ENCODE assay signal across 26 cellular contexts in genomic region chr22:17631076-17631565, GRCh38. TPM values are rescaled to one million over a fixed set of nuclear protein-coding genes. Genes with fewer than 3 reads are reported as not detected.
DNase-seq lines count a peak whose midpoint lies in the region; ATAC-seq, FAIRE-seq and TF ChIP-seq lines count a peak whose summit lies in the region.
"Had no signal": no experiment of that assay in that cellular context is flagged by ENCODE, and none has a peak within 500 bp of the region (broad histone marks: within the 10 kb centered on the region; RNA-seq: fewer than 3 reads in every experiment).

No MANE protein-coding gene starts in this region.

- peak overlapping the region; percentile 9 for H3K4me3 Mint-ChIP-seq in activated T-cell treated with anti-CD3 and anti-CD28 coated beads, Interleukin-2, amount 50 U/mL, for 4 hours
- H3K4me3 Mint-ChIP-seq in activated T-cell treated with anti-CD3 and anti-CD28 coated beads, Interleukin-2, amount 50 U/mL, for 72 hours, result no peak overlapping the region
- H3K4me3 Mint-ChIP-seq: HFFc6 had no signal

- no peak for TF ChIP-seq EP300 in K562 (IDR thresholded peaks at IDR 0.05; ENCODE audit: low read length)
- no peak for TF ChIP-seq EP300 in suprapubic skin (IDR thresholded peaks at IDR 0.05)

- BruUV-seq in K562 (replicated peaks; lab: Mats Ljungman, UMichigan), result no TSS peak

- H3K27ac Mint-ChIP-seq in activated T-cell treated with anti-CD3 and anti-CD28 coated beads, Interleukin-2, amount 50 U/mL, for 72 hours, result no peak overlapping the region
- H3K27ac Mint-ChIP-seq: CD4-positive, alpha-beta T cell; HFFc6 had no signal

- H4K91ac ChIP-seq in trophoblast cell (ENCODE audit: low read depth, low read length), result peak overlapping the region; percentile 59
- H4K91ac ChIP-seq in mesenchymal stem cell (ENCODE audit: low read length), result no peak overlapping the region

- H4K12ac ChIP-seq in trophoblast cell (ENCODE audit: low read depth, low read length), result no peak overlapping the region

- H2BK5ac ChIP-seq in trophoblast cell (ENCODE audit: low read depth, low read length, poor library complexity), result peak overlapping the region; percentile 10
- no peak overlapping the region for H2BK5ac ChIP-seq in mesenchymal stem cell (ENCODE audit: low read depth, low read length, poor library complexity, severe bottlenecking)

- TF ChIP-seq POLR2A in K562 (conservative IDR thresholded peaks at IDR 0.05) (no peak), GM18505 (IDR thresholded peaks at IDR 0.05; ENCODE audit: borderline replicate concordance, extremely low read depth, insufficient read depth, insufficient read length) (no peak), suprapubic skin (IDR thresholded peaks at IDR 0.05) (no peak)

- H2AK5ac ChIP-seq in trophoblast cell (ENCODE audit: low read length) (peak overlapping the region; percentile 74), mesenchymal stem cell (ENCODE audit: low read length, severe bottlenecking) (no peak overlapping the region)

- no peaks in the 10 kb centered on the region for H3K9me3 Mint-ChIP-seq in activated T-cell treated with anti-CD3 and anti-CD28 coated beads, Interleukin-2, amount 50 U/mL, for 4 hours
- H3K9me3 Mint-ChIP-seq in activated T-cell treated with anti-CD3 and anti-CD28 coated beads, Interleukin-2, amount 50 U/mL, for 72 hours, result no peaks in the 10 kb centered on the region
- H3K9me3 Mint-ChIP-seq: CD4-positive, alpha-beta T cell; HFFc6 had no signal

- TF ChIP-seq CTCF in K562 (IDR thresholded peaks at IDR 0.05 in 2 of 3, conservative IDR thresholded peaks at IDR 0.05 in 1 of 3; ENCODE audit: insufficient read depth in 2 of 3, low read depth in 1 of 3, low read length in 3 of 3) (no peak), suprapubic skin (IDR thresholded peaks at IDR 0.05) (no peak)

- H3K9me3 ChIP-seq in K562 (replicated peaks; ENCODE audit: control insufficient read depth, insufficient read depth, low read depth, low read length), result no peaks in the 10 kb centered on the region
- no peaks in the 10 kb centered on the region for H3K9me3 ChIP-seq in trophoblast cell (ENCODE audit: insufficient read depth, low read depth, low read length)
- H3K9me3 ChIP-seq in mesenchymal stem cell (ENCODE audit: control insufficient read depth, low read length), result no peaks in the 10 kb centered on the region
- H3K9me3 ChIP-seq in suprapubic skin, result no peaks in the 10 kb centered on the region
- H3K9me3 ChIP-seq: BLaER1 had no signal

- H3K4me1 ChIP-seq in K562 (replicated peaks in 1 of 2; ENCODE audit: control insufficient read depth in 2 of 2, insufficient read depth in 2 of 2, low read length in 2 of 2) (peaks cover 35 to 40% of the 10 kb centered on the region in 2 experiments), trophoblast cell (ENCODE audit: control insufficient read depth in 1 of 2, insufficient read depth in 2 of 2, low read length in 2 of 2) (peaks cover 9 to 11% of the 10 kb centered on the region in 2 experiments), mesenchymal stem cell (ENCODE audit: control insufficient read depth, insufficient read depth, low read depth, low read length) (peaks cover 9% of the 10 kb centered on the region), suprapubic skin (peaks cover 45% of the 10 kb centered on the region)

- H3K4me1 Mint-ChIP-seq in activated T-cell treated with anti-CD3 and anti-CD28 coated beads, Interleukin-2, amount 50 U/mL, for 4 hours (ENCODE audit: low read depth), result peaks cover 10% of the 10 kb centered on the region
- peaks cover 9% of the 10 kb centered on the region for H3K4me1 Mint-ChIP-seq in activated T-cell treated with anti-CD3 and anti-CD28 coated beads, Interleukin-2, amount 50 U/mL, for 72 hours (ENCODE audit: low read depth)

- H3K27ac ChIP-seq in K562 (ENCODE audit: extremely low read depth, low read depth, low read length) (no peak overlapping the region), trophoblast cell (ENCODE audit: low read depth, low read length) (no peak overlapping the region), mesenchymal stem cell (ENCODE audit: low read length, poor library complexity, severe bottlenecking) (no peak overlapping the region), suprapubic skin (no peak overlapping the region)
- H3K27ac ChIP-seq: 22Rv1, BLaER1 had no signal

- no peaks in the 10 kb centered on the region for H3K27me3 Mint-ChIP-seq in activated T-cell treated with anti-CD3 and anti-CD28 coated beads, Interleukin-2, amount 50 U/mL, for 4 hours (ENCODE audit: low read depth)
- H3K27me3 Mint-ChIP-seq in activated T-cell treated with anti-CD3 and anti-CD28 coated beads, Interleukin-2, amount 50 U/mL, for 72 hours (ENCODE audit: low read depth), result no peaks in the 10 kb centered on the region
- H3K27me3 Mint-ChIP-seq: CD4-positive, alpha-beta T cell had no signal

- peaks cover 35% of the 10 kb centered on the region for H3K79me2 ChIP-seq in K562 (ENCODE audit: control insufficient read depth, insufficient read depth, low read length)
- H3K79me2 ChIP-seq in trophoblast cell (ENCODE audit: control insufficient read depth, insufficient read depth, low read length, poor library complexity), result peaks cover 15% of the 10 kb centered on the region

- H3K4ac ChIP-seq in trophoblast cell (ENCODE audit: low read depth, low read length), result peak overlapping the region; percentile 31
- no peak overlapping the region for H3K4ac ChIP-seq in mesenchymal stem cell (ENCODE audit: low read depth in 1 of 2, low read length in 2 of 2)

- H2BK15ac ChIP-seq in mesenchymal stem cell (ENCODE audit: low read depth, poor library complexity, severe bottlenecking), result no peak overlapping the region

- H3K9me1 ChIP-seq in K562 (ENCODE audit: control insufficient read depth, insufficient read depth, low read length), result no peaks in the 10 kb centered on the region

- CTCF ChIA-PET in K562 (lab: Yijun Ruan, JAX; ENCODE audit: low intra/inter-chr PET ratio), result no interaction called here

- no peak for FAIRE-seq in K562 (lab: Jason Lieb, UNC)
- FAIRE-seq: GM12878 had no signal

- H3K18ac ChIP-seq in trophoblast cell (ENCODE audit: low read length) (no peak overlapping the region), mesenchymal stem cell (ENCODE audit: low read depth in 1 of 2, low read length in 2 of 2) (no peak overlapping the region)

- H3K23ac ChIP-seq in trophoblast cell (ENCODE audit: low read length) (no peak overlapping the region), mesenchymal stem cell (ENCODE audit: low read length in 2 of 2) (no peak overlapping the region)

- POLR2A ChIA-PET in K562 (lab: Yijun Ruan, JAX), result interaction anchor here (1.0 kb wide), 1 partner anchor 9 kb away, joined by 3 read pairs; no protein-coding TSS in a partner anchor

- no peak overlapping the region for H3K4me3 ChIP-seq in K562
- no peak overlapping the region for H3K4me3 ChIP-seq in trophoblast cell (ENCODE audit: low read depth, low read length)
- H3K4me3 ChIP-seq in mesenchymal stem cell (ENCODE audit: insufficient read depth in 1 of 2, low read depth in 1 of 2, low read length in 2 of 2), result no peak overlapping the region
- no peak overlapping the region for H3K4me3 ChIP-seq in suprapubic skin
- H3K4me3 ChIP-seq: BLaER1, GM12878 had no signal

- no peaks in the 10 kb centered on the region for H4K20me1 ChIP-seq in K562 (replicated peaks; ENCODE audit: control insufficient read depth, insufficient read depth, low read length)

- ATAC-seq in activated T-cell treated with anti-CD3 and anti-CD28 coated beads, Interleukin-2, amount 50 U/mL, for 4 hours, result no peak
- no peak for ATAC-seq in activated T-cell treated with anti-CD3 and anti-CD28 coated beads, Interleukin-2, amount 50 U/mL, for 72 hours (replicated peaks in 1 of 2)
- ATAC-seq in K562 (no peak), GM18505 (IDR thresholded peaks at IDR 0.05; ENCODE audit: unreplicated experiment) (no peak)
- ATAC-seq: GM12878, Panc1 had no signal

- peaks cover 4% of the 10 kb centered on the region for H3K36me3 Mint-ChIP-seq in activated T-cell treated with anti-CD3 and anti-CD28 coated beads, Interleukin-2, amount 50 U/mL, for 4 hours (ENCODE audit: insufficient read depth)
- H3K36me3 Mint-ChIP-seq in activated T-cell treated with anti-CD3 and anti-CD28 coated beads, Interleukin-2, amount 50 U/mL, for 72 hours (ENCODE audit: insufficient read depth in 2 of 2), result peaks cover 0 to 1% of the 10 kb centered on the region in 2 donors

- H2BK120ac ChIP-seq in trophoblast cell (ENCODE audit: insufficient read depth, low read length, poor library complexity) (no peak overlapping the region), mesenchymal stem cell (ENCODE audit: low read depth, low read length) (no peak overlapping the region)

- H3K9ac ChIP-seq in K562 (ENCODE audit: insufficient read depth in 1 of 2, low read depth in 2 of 2, low read length in 2 of 2), result no peak overlapping the region
- no peak overlapping the region for H3K9ac ChIP-seq in trophoblast cell (ENCODE audit: low read length)
- no peak overlapping the region for H3K9ac ChIP-seq in mesenchymal stem cell (ENCODE audit: low read length)
- H3K9ac ChIP-seq: BLaER1 had no signal

- in situ Hi-C loops in K562 (cut with MboI), result no loop called here

- no peaks in the 10 kb centered on the region for H3K27me3 ChIP-seq in K562 (ENCODE audit: control insufficient read depth in 2 of 2, insufficient read depth in 2 of 2, low read length in 2 of 2)
- H3K27me3 ChIP-seq in trophoblast cell (ENCODE audit: insufficient read depth, low read length), result no peaks in the 10 kb centered on the region
- no peaks in the 10 kb centered on the region for H3K27me3 ChIP-seq in mesenchymal stem cell (ENCODE audit: control insufficient read depth in 1 of 2, insufficient read depth in 1 of 2, low read length in 2 of 2)
- H3K27me3 ChIP-seq in suprapubic skin, result no peaks in the 10 kb centered on the region
- H3K27me3 ChIP-seq: BLaER1 had no signal

- intact Hi-C loops in K562 (cut with micrococcal nuclease), result no loop called here

- H3K14ac ChIP-seq in trophoblast cell (ENCODE audit: low read length) (no peak overlapping the region), mesenchymal stem cell (ENCODE audit: low read length in 2 of 2) (no peak overlapping the region)

- H2AFZ ChIP-seq in K562 (ENCODE audit: low read depth, low read length) (no peak overlapping the region), trophoblast cell (ENCODE audit: insufficient read depth, low read length, poor library complexity) (no peak overlapping the region), mesenchymal stem cell (ENCODE audit: low read depth, low read length) (no peak overlapping the region)

- 91% methylated on average over 9 of the region's 9 CpGs for WGBS in K562 (ENCODE audit: insufficient coverage, low coverage, missing lambda C conversion rate)
- no CpG with 5 or more reads among the region's 9 CpGs for WGBS in trophoblast cell (ENCODE audit: extremely low coverage, insufficient coverage, insufficient read length)
- 95% methylated on average over 8 of the region's 9 CpGs for WGBS in mesenchymal stem cell
- WGBS in suprapubic skin, result 73% methylated on average over 9 of the region's 9 CpGs

- H3K36me3 ChIP-seq in K562 (ENCODE audit: control insufficient read depth, insufficient read depth, low read length) (peaks cover 6% of the 10 kb centered on the region; the same call in 1 of the 3 replicates), trophoblast cell (ENCODE audit: control insufficient read depth in 1 of 2, insufficient read depth in 2 of 2, low read length in 2 of 2) (peaks cover 4 to 5% of the 10 kb centered on the region in 2 experiments), mesenchymal stem cell (ENCODE audit: control insufficient read depth in 1 of 2, insufficient read depth in 2 of 2, low read depth in 1 of 2, low read length in 2 of 2) (peaks cover 0 to 3% of the 10 kb centered on the region in 2 experiments), suprapubic skin (no peaks in the 10 kb centered on the region)
- H3K36me3 ChIP-seq: BLaER1 had no signal

- H2BK12ac ChIP-seq in trophoblast cell (ENCODE audit: low read length) (peak overlapping the region; percentile 66), mesenchymal stem cell (ENCODE audit: low read length in 2 of 2) (no peak overlapping the region)

- no peak overlapping the region for H4K8ac ChIP-seq in trophoblast cell (ENCODE audit: low read depth, low read length)
- no peak overlapping the region for H4K8ac ChIP-seq in mesenchymal stem cell (ENCODE audit: low read length)

- no peak for TF ChIP-seq RAD21 in K562 (CRISPR knock-in tag; conservative IDR thresholded peaks at IDR 0.05 in 1 of 2, IDR thresholded peaks at IDR 0.05 in 1 of 2)

- H3K79me1 ChIP-seq in trophoblast cell (ENCODE audit: low read length), result peaks cover 17% of the 10 kb centered on the region
- peaks cover 3% of the 10 kb centered on the region for H3K79me1 ChIP-seq in mesenchymal stem cell (replicated peaks; ENCODE audit: low read length, poor library complexity, severe bottlenecking)

- DNase-seq in activated T-cell treated with anti-CD3 and anti-CD28 coated beads, Interleukin-2, amount 50 U/mL, for 4 hours, result no peak
- DNase-seq in activated T-cell treated with anti-CD3 and anti-CD28 coated beads, Interleukin-2, amount 50 U/mL, for 72 hours, result no peak
- DNase-seq in K562 (ENCODE audit: extremely low read depth in 1 of 4, low spot score in 3 of 4), result no peak
- DNase-seq in mesenteric fat pad (ENCODE audit: low spot score), result peak; percentile 41
- DNase-seq in trophoblast cell, result no peak
- no peak for DNase-seq in mesenchymal stem cell
- DNase-seq in suprapubic skin (ENCODE audit: low spot score in 2 of 2), result no peak
- DNase-seq: ACHN; CD4-positive, alpha-beta T cell; COR-L47; DND-41; H7; HFFc6; KG1; NCI-H1092 treated with DMSO at 0.1 percent for 48 hours; NCI-H146; NCI-H2029 treated with DMSO at 0.1 percent for 48 hours; NCI-H226; NCI-H510A treated with DMSO at 0.1 percent for 48 hours; NCI-H748 treated with DMSO at 0.1 percent for 48 hours; NK-92 treated with Interleukin-12 subunit alpha and Interleukin-12 subunit beta, amount 100 ng/mL, for 24 hours had no signal

- H3K4me2 ChIP-seq in K562 (ENCODE audit: insufficient read depth, low read length), result no peak overlapping the region
- no peak overlapping the region for H3K4me2 ChIP-seq in trophoblast cell (ENCODE audit: low read length)
- no peak overlapping the region for H3K4me2 ChIP-seq in mesenchymal stem cell (ENCODE audit: low read length, poor library complexity, severe bottlenecking)
- H3K4me2 ChIP-seq: BLaER1 had no signal

RNA-seq across cellular contexts. Expression of gene ATP6V1E1, which starts 2.6 kb away (rescaled TPM):
- total RNA-seq in activated T-cell treated with anti-CD3 and anti-CD28 coated beads, Interleukin-2, amount 50 U/mL, for 4 hours, result 100 to 1,000 TPM in 2 of 3 donors, 10 to 100 TPM in 1; 96.9 to 116 (median 104) TPM
- 10 to 100 TPM; 83.4 to 89.5 TPM for total RNA-seq in activated T-cell treated with anti-CD3 and anti-CD28 coated beads, Interleukin-2, amount 50 U/mL, for 72 hours
- total RNA-seq in K562 (2011; cell fraction: chromatin; rRNA removed; ENCODE audit: low replicate concordance), result 63.6 and 104 TPM in 2 replicates
- total RNA-seq in K562 (2011; cell fraction: nucleolus; rRNA removed), result 48.9 and 50.5 TPM in 2 replicates
- total RNA-seq in K562 (2011; cell fraction: nucleoplasm; rRNA removed), result 69.7 and 91.1 TPM in 2 replicates
- 127 and 151 TPM in 2 replicates for total RNA-seq in K562 (2014; rRNA removed)
- total RNA-seq in K562 (2014; rRNA removed; fragmentation: Illumina TruSeq; extraction: Trizol), result 157 and 175 TPM in 2 replicates
- total RNA-seq in K562 (2015; rRNA removed; fragmentation: Illumina TruSeq; extraction: Trizol), result 175 and 184 TPM in 2 replicates
- 122 and 129 TPM in 2 replicates for total RNA-seq in K562 (2021)
- 187 and 192 TPM in 2 replicates for polyA plus RNA-seq in K562 (2011; rRNA removed)
- 87.5 and 145 TPM in 2 replicates for polyA plus RNA-seq in K562 (2011; cell fraction: cytosol; rRNA removed)
- polyA plus RNA-seq in K562 (2011; cell fraction: nucleus; rRNA removed), result 40.7 and 68.0 TPM in 2 replicates
- polyA plus RNA-seq in K562 (2012), result 166 and 250 TPM in 2 replicates
- 197 and 230 TPM in 2 replicates for polyA plus RNA-seq in K562 (2014; fragmentation: Illumina TruSeq; extraction: Trizol)
- 100 to 1,000 TPM; 179 to 249 TPM for polyA plus RNA-seq in K562 (2014; fragmentation: Nextera tagmentation; extraction: Ambion mirVana)
- 173 and 185 TPM in 2 replicates for polyA plus RNA-seq in K562 (2014; rRNA removed)
- 147 and 159 TPM in 2 replicates for polyA minus RNA-seq in K562 (2011; rRNA and poly(A)+ RNA removed)
- 37.2 and 57.5 TPM in 2 replicates for polyA minus RNA-seq in K562 (2011; cell fraction: cytosol; rRNA and poly(A)+ RNA removed)
- polyA minus RNA-seq in K562 (2011; cell fraction: nucleus; rRNA and poly(A)+ RNA removed), result 17.5 and 40.5 TPM in 2 replicates
- total RNA-seq in mesenteric fat pad, result 122 TPM
- polyA plus RNA-seq in trophoblast cell (2013), result 173 and 177 TPM in 2 replicates
- 206 TPM for polyA plus RNA-seq in mesenchymal stem cell (2013, experiment 1 of 2)
- polyA plus RNA-seq in mesenchymal stem cell (2013, experiment 2 of 2), result 208 TPM
- 100 to 1,000 TPM; 106 to 128 (median 115) TPM for total RNA-seq in suprapubic skin

RNA-seq across cellular contexts. Expression of gene BCL2L13, which starts 7.4 kb away (rescaled TPM):
- 10 to 100 TPM; 32.3 to 37.8 (median 35.7) TPM for total RNA-seq in activated T-cell treated with anti-CD3 and anti-CD28 coated beads, Interleukin-2, amount 50 U/mL, for 4 hours
- total RNA-seq in activated T-cell treated with anti-CD3 and anti-CD28 coated beads, Interleukin-2, amount 50 U/mL, for 72 hours, result 10 to 100 TPM; 42.1 to 46.9 TPM
- 41.1 and 59.5 TPM in 2 replicates for total RNA-seq in K562 (2011; cell fraction: chromatin; rRNA removed; ENCODE audit: low replicate concordance)
- 31.4 and 35.0 TPM in 2 replicates for total RNA-seq in K562 (2011; cell fraction: nucleolus; rRNA removed)
- total RNA-seq in K562 (2011; cell fraction: nucleoplasm; rRNA removed), result 49.1 and 68.7 TPM in 2 replicates
- total RNA-seq in K562 (2014; rRNA removed) (42.8 and 53.2 TPM in 2 replicates), K562 (2014; rRNA removed; fragmentation: Illumina TruSeq; extraction: Trizol) (56.5 and 61.9 TPM in 2 replicates), K562 (2015; rRNA removed; fragmentation: Illumina TruSeq; extraction: Trizol) (41.9 and 46.0 TPM in 2 replicates), K562 (2021) (56.8 and 58.4 TPM in 2 replicates), mesenteric fat pad (63.3 TPM), suprapubic skin (10 to 100 TPM; 56.6 to 71.3 (median 68.9) TPM)
- polyA plus RNA-seq in K562 (2011; rRNA removed) (61.3 and 63.4 TPM in 2 replicates), K562 (2014; fragmentation: Illumina TruSeq; extraction: Trizol) (57.3 and 59.6 TPM in 2 replicates), K562 (2014; fragmentation: Nextera tagmentation; extraction: Ambion mirVana) (10 to 100 TPM; 43.6 to 60.8 TPM), K562 (2014; rRNA removed) (41.5 and 42.4 TPM in 2 replicates)
- polyA plus RNA-seq in K562 (2011; cell fraction: cytosol; rRNA removed), result 40.5 and 52.1 TPM in 2 replicates
- 26.2 and 29.4 TPM in 2 replicates for polyA plus RNA-seq in K562 (2011; cell fraction: nucleus; rRNA removed)
- polyA plus RNA-seq in K562 (2012), result 38.9 and 63.2 TPM in 2 replicates
- polyA minus RNA-seq in K562 (2011; rRNA and poly(A)+ RNA removed), result 75.9 and 78.7 TPM in 2 replicates
- 35.5 and 39.9 TPM in 2 replicates for polyA minus RNA-seq in K562 (2011; cell fraction: cytosol; rRNA and poly(A)+ RNA removed)
- polyA minus RNA-seq in K562 (2011; cell fraction: nucleus; rRNA and poly(A)+ RNA removed), result 14.1 and 22.7 TPM in 2 replicates
- polyA plus RNA-seq in trophoblast cell (2013), result 20.8 and 21.8 TPM in 2 replicates
- polyA plus RNA-seq in mesenchymal stem cell (2013, experiment 1 of 2), result 32.3 TPM
- polyA plus RNA-seq in mesenchymal stem cell (2013, experiment 2 of 2), result 31.2 TPM
